In genomic region chr9:87701491-87701890, GRCh38 we compare ENCODE assay signal across 21 cellular contexts.
"Had no signal": no experiment of that assay in that cellular context is flagged by ENCODE, and none has a peak within 500 bp of the region (broad histone marks: within the 10 kb centered on the region; RNA-seq: fewer than 3 reads in every experiment).

No MANE protein-coding gene starts in this region.

- H3K9me3 ChIP-seq: adrenal gland, left ventricle myocardium inferior, sigmoid colon, spleen, thoracic aorta had no signal

- H3K27ac ChIP-seq: adrenal gland, epithelial cell of prostate, foreskin keratinocyte, left ventricle myocardium inferior, sigmoid colon, spleen, thoracic aorta, WERI-Rb-1 had no signal

- ATAC-seq: activated naive CD4-positive, alpha-beta T cell treated with anti-CD3 and anti-CD28 coated beads, Interleukin-2, amount 50 U/mL, for 72 hours; foreskin keratinocyte; naive thymus-derived CD8-positive, alpha-beta T cell; stimulated activated naive B cell treated with anti-CD40 and anti-IgM and Interleukin-4, amounts not matched to agents 10 μg/mL and 1 μg/mL and 100 μg/mL, for 72 hours had no signal

- H3K27me3 Mint-ChIP-seq: naive thymus-derived CD8-positive, alpha-beta T cell; stimulated activated naive B cell treated with anti-CD40 and anti-IgM and Interleukin-4, amounts not matched to agents 10 μg/mL and 1 μg/mL and 100 μg/mL, for 72 hours had no signal

- H3K36me3 Mint-ChIP-seq: activated naive CD4-positive, alpha-beta T cell treated with anti-CD3 and anti-CD28 coated beads, Interleukin-2, amount 50 U/mL, for 72 hours; naive thymus-derived CD8-positive, alpha-beta T cell; stimulated activated naive B cell treated with anti-CD40 and anti-IgM and Interleukin-4, amounts not matched to agents 10 μg/mL and 1 μg/mL and 100 μg/mL, for 72 hours had no signal

- H3K27me3 ChIP-seq: adrenal gland, foreskin keratinocyte, sigmoid colon, spleen had no signal

- H3K4me1 ChIP-seq: adrenal gland, left ventricle myocardium inferior, sigmoid colon, spleen had no signal

- H3K9me3 Mint-ChIP-seq: activated naive CD4-positive, alpha-beta T cell treated with anti-CD3 and anti-CD28 coated beads, Interleukin-2, amount 50 U/mL, for 72 hours; activated T-helper 1 cell treated with anti-CD3 and anti-CD28 coated beads, Interleukin-12 subunit alpha, Interleukin-12 subunit beta, Interleukin-2, Interleukin-4 antibody, amounts not matched to agents 30 ng/mL and 10 ng/mL and 1 ng/mL, durations not matched to agents 14 hours and 24 hours and 36 hours; naive thymus-derived CD8-positive, alpha-beta T cell; stimulated activated naive B cell treated with anti-CD40 and anti-IgM and Interleukin-4, amounts not matched to agents 10 μg/mL and 1 μg/mL and 100 μg/mL, for 72 hours had no signal

- FAIRE-seq: bronchial epithelial cell had no signal

- DNase-seq: activated CD4-positive, alpha-beta T cell treated with anti-CD3 and anti-CD28 coated beads, Interleukin-2, amount 50 U/mL, for 48 hours; activated gamma-delta T cell treated with Interleukin-2 at 50 U/mL for 16 hours; adrenal gland; dermis blood vessel endothelial cell; foreskin keratinocyte; glutamatergic neuron; hypothalamus; left ventricle myocardium inferior; mammary epithelial cell; naive thymus-derived CD8-positive, alpha-beta T cell; sigmoid colon; spleen; stimulated activated naive B cell treated with anti-CD40 and anti-IgM and Interleukin-4, amounts not matched to agents 10 μg/mL and 1 μg/mL and 100 μg/mL, for 72 hours; SW 1271; T-helper 2 cell; WERI-Rb-1 had no signal

- H3K4me3 ChIP-seq: adrenal gland, left ventricle myocardium inferior, sigmoid colon, spleen, thoracic aorta had no signal

- H3K27ac Mint-ChIP-seq: activated naive CD4-positive, alpha-beta T cell treated with anti-CD3 and anti-CD28 coated beads, Interleukin-2, amount 50 U/mL, for 72 hours; activated T-helper 1 cell treated with anti-CD3 and anti-CD28 coated beads, Interleukin-12 subunit alpha, Interleukin-12 subunit beta, Interleukin-2, Interleukin-4 antibody, amounts not matched to agents 30 ng/mL and 10 ng/mL and 1 ng/mL, durations not matched to agents 14 hours and 24 hours and 36 hours; stimulated activated naive B cell treated with anti-CD40 and anti-IgM and Interleukin-4, amounts not matched to agents 10 μg/mL and 1 μg/mL and 100 μg/mL, for 72 hours had no signal

- H3K36me3 ChIP-seq: thoracic aorta had no signal

- H3K4me3 Mint-ChIP-seq: activated T-helper 1 cell treated with anti-CD3 and anti-CD28 coated beads, Interleukin-12 subunit alpha, Interleukin-12 subunit beta, Interleukin-2, Interleukin-4 antibody, amounts not matched to agents 30 ng/mL and 10 ng/mL and 1 ng/mL, durations not matched to agents 14 hours and 24 hours and 36 hours; naive thymus-derived CD8-positive, alpha-beta T cell; stimulated activated naive B cell treated with anti-CD40 and anti-IgM and Interleukin-4, amounts not matched to agents 10 μg/mL and 1 μg/mL and 100 μg/mL, for 72 hours had no signal

- H3K4me1 Mint-ChIP-seq: stimulated activated naive B cell treated with anti-CD40 and anti-IgM and Interleukin-4, amounts not matched to agents 10 μg/mL and 1 μg/mL and 100 μg/mL, for 72 hours had no signal
